2 cellular contexts compared by ENCODE assay signal in the genomic region with DNA sequence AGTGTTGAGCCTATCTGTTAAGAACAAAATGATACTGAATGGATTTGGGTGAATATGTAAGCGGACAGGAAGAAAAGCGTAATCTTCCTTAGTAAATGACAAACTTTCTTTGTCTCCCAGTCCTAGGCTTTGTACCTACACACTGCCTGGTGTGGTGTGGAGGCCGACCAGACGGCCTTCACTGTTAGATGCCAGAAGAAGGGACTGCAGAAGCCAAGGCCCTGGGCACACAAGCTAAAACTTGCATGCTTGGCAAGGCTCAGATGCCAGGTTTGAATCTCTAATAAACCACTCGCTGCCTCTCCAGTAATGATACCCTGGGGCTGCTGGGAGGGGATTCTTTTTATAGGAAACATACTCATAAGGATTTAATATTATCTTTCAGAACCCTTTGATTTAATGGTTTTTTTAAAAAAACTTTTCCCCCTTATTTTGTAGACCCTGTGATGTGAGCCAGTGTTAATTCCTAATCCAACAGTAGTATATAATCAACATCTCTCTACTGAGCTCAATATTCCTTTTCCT.
TF ChIP-seq lines count a peak whose summit lies in the region.

No MANE protein-coding gene starts in this region.

TF ChIP-seq in SK-N-SH treated with all-trans-retinoic acid at 6 μM for 48 hours, 23 proteins besides CTCF, POLR2A, EP300 and RAD21 (continued from another document):
- TF ChIP-seq, protein P1, sequence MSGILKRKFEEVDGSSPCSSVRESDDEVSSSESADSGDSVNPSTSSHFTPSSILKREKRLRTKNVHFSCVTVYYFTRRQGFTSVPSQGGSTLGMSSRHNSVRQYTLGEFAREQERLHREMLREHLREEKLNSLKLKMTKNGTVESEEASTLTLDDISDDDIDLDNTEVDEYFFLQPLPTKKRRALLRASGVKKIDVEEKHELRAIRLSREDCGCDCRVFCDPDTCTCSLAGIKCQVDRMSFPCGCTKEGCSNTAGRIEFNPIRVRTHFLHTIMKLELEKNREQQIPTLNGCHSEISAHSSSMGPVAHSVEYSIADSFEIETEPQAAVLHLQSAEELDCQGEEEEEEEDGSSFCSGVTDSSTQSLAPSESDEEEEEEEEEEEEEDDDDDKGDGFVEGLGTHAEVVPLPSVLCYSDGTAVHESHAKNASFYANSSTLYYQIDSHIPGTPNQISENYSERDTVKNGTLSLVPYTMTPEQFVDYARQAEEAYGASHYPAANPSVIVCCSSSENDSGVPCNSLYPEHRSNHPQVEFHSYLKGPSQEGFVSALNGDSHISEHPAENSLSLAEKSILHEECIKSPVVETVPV (CRISPR knock-in tag; IDR thresholded peaks at IDR 0.05), result no peak
- no peak for TF ChIP-seq ZNF565 (CRISPR knock-in tag; conservative IDR thresholded peaks at IDR 0.05; ENCODE audit: low read depth)

TF ChIP-seq in SK-N-SH, 30 proteins besides CTCF, POLR2A, EP300 and RAD21 (continued from another document):
- TF ChIP-seq USF2 (IDR thresholded peaks at IDR 0.05; ENCODE audit: borderline replicate concordance, low read depth, low read length) (no peak), ZBTB33 (IDR thresholded peaks at IDR 0.05; ENCODE audit: borderline replicate concordance, low read depth) (no peak), FOXM1 (IDR thresholded peaks at IDR 0.05; ENCODE audit: low read depth) (no peak), PBX3 (IDR thresholded peaks at IDR 0.05) (no peak), SMC3 (IDR thresholded peaks at IDR 0.05; ENCODE audit: low read depth, low read length) (no peak), TCF12 (IDR thresholded peaks at IDR 0.05) (no peak), TAF1 (IDR thresholded peaks at IDR 0.05; ENCODE audit: borderline replicate concordance, low read depth, low read length) (no peak), YY1 (IDR thresholded peaks at IDR 0.05; ENCODE audit: low read depth) (no peak), GATA2 (CRISPR knock-in tag; IDR thresholded peaks at IDR 0.05) (no peak), NFIC (IDR thresholded peaks at IDR 0.05; ENCODE audit: borderline replicate concordance) (no peak), FOXJ3 (CRISPR knock-in tag; IDR thresholded peaks at IDR 0.05) (no peak), TEAD4 (IDR thresholded peaks at IDR 0.05; ENCODE audit: borderline replicate concordance, insufficient read depth) (no peak)
